In genomic region chr20:58967652-58968429, GRCh38 we compare ENCODE assay signal across 1 cellular context.
TF ChIP-seq lines count a peak whose summit lies in the region.

No MANE protein-coding gene starts in this region.

TF ChIP-seq in HepG2, 621 proteins besides CTCF, POLR2A, EP300 and RAD21 (continued from another document):
- TF ChIP-seq DZIP1 (CRISPR knock-in tag; IDR thresholded peaks at IDR 0.05) = no peak
- TF ChIP-seq SP4 (CRISPR knock-in tag; IDR thresholded peaks at IDR 0.05) = peak; percentile 31; the same call in 1 of the 2 replicates
- no peak for TF ChIP-seq LCORL (IDR thresholded peaks at IDR 0.05)
- peak; percentile 23; the same call in 1 of the 2 replicates for TF ChIP-seq LCORL (CRISPR knock-in tag; IDR thresholded peaks at IDR 0.05)
- TF ChIP-seq RERE (CRISPR knock-in tag; IDR thresholded peaks at IDR 0.05; ENCODE audit: low read depth) = no peak
- TF ChIP-seq CENPX (CRISPR knock-in tag; IDR thresholded peaks at IDR 0.05) = no peak
- TF ChIP-seq ZNF687 (CRISPR knock-in tag; IDR thresholded peaks at IDR 0.05) = peak; percentile 41; the same call in 1 of the 2 replicates
- TF ChIP-seq FOXM1 (CRISPR knock-in tag; IDR thresholded peaks at IDR 0.05) = no peak
- no peak for TF ChIP-seq KLF15 (CRISPR knock-in tag; IDR thresholded peaks at IDR 0.05; ENCODE audit: borderline replicate concordance)
- TF ChIP-seq ZSCAN25 (CRISPR knock-in tag; IDR thresholded peaks at IDR 0.05) = 0 out of 2 replicates have a peak, but pooled peaks have one; percentile 56
- TF ChIP-seq ZBTB44 (CRISPR knock-in tag; IDR thresholded peaks at IDR 0.05) = no peak
- TF ChIP-seq POLR2AphosphoS5 (IDR thresholded peaks at IDR 0.05; ENCODE audit: low read depth, low read length) = no peak
- no peak for TF ChIP-seq ZNF333 (CRISPR knock-in tag; IDR thresholded peaks at IDR 0.05; ENCODE audit: borderline replicate concordance)
- TF ChIP-seq SRSF1 (optimal IDR thresholded peaks at IDR 0.05; ENCODE audit: low read depth, low read length) = peak; percentile 50
- no peak for TF ChIP-seq PLRG1 (conservative IDR thresholded peaks at IDR 0.05)
TF ChIP-seq in HepG2: peak in this region for 15.
